Comparison of ENCODE assay signal across 2 cellular contexts in the genomic region with DNA sequence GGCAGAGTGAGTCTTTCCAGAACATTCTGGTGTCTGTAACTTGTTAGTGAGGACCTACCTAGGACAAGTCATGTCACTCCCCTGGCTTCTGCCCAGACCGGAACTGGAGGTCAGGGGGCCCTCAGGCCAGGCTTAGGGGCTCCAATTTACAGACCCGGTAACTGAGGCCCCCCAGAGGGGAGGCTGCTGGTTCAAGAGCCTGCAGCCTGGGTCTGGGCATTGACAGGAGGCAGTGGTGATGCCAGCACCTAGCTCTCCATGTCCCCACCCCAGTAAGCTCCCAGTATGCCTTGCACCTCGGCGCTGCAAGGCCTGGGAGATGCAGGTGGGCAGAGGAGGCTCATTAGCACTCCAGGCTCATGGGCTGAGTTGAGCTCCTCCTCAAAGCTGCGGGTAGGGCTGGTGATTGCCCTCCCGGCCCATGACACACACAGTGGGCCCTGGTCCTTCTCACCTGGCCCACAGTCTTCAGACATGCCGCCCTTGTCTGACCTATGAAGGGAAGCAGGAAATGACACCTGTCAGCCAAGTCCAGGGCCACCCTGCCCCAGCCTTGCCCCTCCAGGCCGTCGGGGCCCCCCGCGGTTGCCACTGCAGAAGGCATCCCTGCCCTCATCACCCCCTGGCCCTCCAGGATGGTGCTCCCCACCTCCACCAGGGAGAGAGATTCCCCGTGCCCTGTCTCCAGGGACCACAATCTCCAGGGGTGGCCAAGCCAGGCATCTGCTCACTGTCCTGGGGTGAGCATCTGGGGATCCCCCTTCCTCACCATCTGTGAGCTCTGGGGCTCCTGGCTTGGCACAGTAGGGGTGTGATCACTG.
TF ChIP-seq lines count a peak whose summit lies in the region.

No MANE protein-coding gene starts in this region.

TF ChIP-seq in K562, 482 proteins besides CTCF, POLR2A, EP300 and RAD21 (continues in another document):
- TF ChIP-seq ZNF79 (CRISPR knock-in tag; IDR thresholded peaks at IDR 0.05; ENCODE audit: low read depth), result no peak
- TF ChIP-seq SMARCE1 (IDR thresholded peaks at IDR 0.05), result no peak
- TF ChIP-seq, protein P1, sequence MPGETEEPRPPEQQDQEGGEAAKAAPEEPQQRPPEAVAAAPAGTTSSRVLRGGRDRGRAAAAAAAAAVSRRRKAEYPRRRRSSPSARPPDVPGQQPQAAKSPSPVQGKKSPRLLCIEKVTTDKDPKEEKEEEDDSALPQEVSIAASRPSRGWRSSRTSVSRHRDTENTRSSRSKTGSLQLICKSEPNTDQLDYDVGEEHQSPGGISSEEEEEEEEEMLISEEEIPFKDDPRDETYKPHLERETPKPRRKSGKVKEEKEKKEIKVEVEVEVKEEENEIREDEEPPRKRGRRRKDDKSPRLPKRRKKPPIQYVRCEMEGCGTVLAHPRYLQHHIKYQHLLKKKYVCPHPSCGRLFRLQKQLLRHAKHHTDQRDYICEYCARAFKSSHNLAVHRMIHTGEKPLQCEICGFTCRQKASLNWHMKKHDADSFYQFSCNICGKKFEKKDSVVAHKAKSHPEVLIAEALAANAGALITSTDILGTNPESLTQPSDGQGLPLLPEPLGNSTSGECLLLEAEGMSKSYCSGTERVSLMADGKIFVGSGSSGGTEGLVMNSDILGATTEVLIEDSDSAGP (CRISPR knock-in tag; IDR thresholded peaks at IDR 0.05), result no peak
- TF ChIP-seq, protein P2, sequence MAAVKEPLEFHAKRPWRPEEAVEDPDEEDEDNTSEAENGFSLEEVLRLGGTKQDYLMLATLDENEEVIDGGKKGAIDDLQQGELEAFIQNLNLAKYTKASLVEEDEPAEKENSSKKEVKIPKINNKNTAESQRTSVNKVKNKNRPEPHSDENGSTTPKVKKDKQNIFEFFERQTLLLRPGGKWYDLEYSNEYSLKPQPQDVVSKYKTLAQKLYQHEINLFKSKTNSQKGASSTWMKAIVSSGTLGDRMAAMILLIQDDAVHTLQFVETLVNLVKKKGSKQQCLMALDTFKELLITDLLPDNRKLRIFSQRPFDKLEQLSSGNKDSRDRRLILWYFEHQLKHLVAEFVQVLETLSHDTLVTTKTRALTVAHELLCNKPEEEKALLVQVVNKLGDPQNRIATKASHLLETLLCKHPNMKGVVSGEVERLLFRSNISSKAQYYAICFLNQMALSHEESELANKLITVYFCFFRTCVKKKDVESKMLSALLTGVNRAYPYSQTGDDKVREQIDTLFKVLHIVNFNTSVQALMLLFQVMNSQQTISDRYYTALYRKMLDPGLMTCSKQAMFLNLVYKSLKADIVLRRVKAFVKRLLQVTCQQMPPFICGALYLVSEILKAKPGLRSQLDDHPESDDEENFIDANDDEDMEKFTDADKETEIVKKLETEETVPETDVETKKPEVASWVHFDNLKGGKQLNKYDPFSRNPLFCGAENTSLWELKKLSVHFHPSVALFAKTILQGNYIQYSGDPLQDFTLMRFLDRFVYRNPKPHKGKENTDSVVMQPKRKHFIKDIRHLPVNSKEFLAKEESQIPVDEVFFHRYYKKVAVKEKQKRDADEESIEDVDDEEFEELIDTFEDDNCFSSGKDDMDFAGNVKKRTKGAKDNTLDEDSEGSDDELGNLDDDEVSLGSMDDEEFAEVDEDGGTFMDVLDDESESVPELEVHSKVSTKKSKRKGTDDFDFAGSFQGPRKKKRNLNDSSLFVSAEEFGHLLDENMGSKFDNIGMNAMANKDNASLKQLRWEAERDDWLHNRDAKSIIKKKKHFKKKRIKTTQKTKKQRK (IDR thresholded peaks at IDR 0.05; ENCODE audit: borderline replicate concordance, low read depth, low read length), result no peak
- no peak for TF ChIP-seq PTTG1 (tag; IDR thresholded peaks at IDR 0.05; ENCODE audit: low read depth)
- TF ChIP-seq ZNF589 (CRISPR knock-in tag; IDR thresholded peaks at IDR 0.05; ENCODE audit: low read depth), result no peak
- no peak for TF ChIP-seq ZNF133 (CRISPR knock-in tag; IDR thresholded peaks at IDR 0.05)
- no peak for TF ChIP-seq EZH2 (IDR thresholded peaks at IDR 0.05; ENCODE audit: borderline replicate concordance, low read depth, low read length)
- no peak for TF ChIP-seq ZNF224 (CRISPR knock-in tag; IDR thresholded peaks at IDR 0.05)
- no peak for TF ChIP-seq NONO (IDR thresholded peaks at IDR 0.05; ENCODE audit: low read depth in 2 of 2, low read length in 1 of 2)
- TF ChIP-seq TARDBP (IDR thresholded peaks at IDR 0.05), result no peak
- no peak for TF ChIP-seq ZC3H8 (IDR thresholded peaks at IDR 0.05)
- TF ChIP-seq MYNN (IDR thresholded peaks at IDR 0.05), result no peak
- TF ChIP-seq MYNN (CRISPR knock-in tag; IDR thresholded peaks at IDR 0.05), result no peak
- TF ChIP-seq PRMT5 (CRISPR knock-in tag; IDR thresholded peaks at IDR 0.05), result no peak
- TF ChIP-seq BRCA1 (IDR thresholded peaks at IDR 0.05), result no peak
- no peak for TF ChIP-seq BRCA1 (CRISPR knock-in tag; IDR thresholded peaks at IDR 0.05)
- TF ChIP-seq, protein P3, sequence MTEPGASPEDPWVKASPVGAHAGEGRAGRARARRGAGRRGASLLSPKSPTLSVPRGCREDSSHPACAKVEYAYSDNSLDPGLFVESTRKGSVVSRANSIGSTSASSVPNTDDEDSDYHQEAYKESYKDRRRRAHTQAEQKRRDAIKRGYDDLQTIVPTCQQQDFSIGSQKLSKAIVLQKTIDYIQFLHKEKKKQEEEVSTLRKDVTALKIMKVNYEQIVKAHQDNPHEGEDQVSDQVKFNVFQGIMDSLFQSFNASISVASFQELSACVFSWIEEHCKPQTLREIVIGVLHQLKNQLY (CRISPR knock-in tag; conservative IDR thresholded peaks at IDR 0.05), result no peak
- TF ChIP-seq, protein P4, sequence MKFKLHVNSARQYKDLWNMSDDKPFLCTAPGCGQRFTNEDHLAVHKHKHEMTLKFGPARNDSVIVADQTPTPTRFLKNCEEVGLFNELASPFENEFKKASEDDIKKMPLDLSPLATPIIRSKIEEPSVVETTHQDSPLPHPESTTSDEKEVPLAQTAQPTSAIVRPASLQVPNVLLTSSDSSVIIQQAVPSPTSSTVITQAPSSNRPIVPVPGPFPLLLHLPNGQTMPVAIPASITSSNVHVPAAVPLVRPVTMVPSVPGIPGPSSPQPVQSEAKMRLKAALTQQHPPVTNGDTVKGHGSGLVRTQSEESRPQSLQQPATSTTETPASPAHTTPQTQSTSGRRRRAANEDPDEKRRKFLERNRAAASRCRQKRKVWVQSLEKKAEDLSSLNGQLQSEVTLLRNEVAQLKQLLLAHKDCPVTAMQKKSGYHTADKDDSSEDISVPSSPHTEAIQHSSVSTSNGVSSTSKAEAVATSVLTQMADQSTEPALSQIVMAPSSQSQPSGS (CRISPR knock-in tag; IDR thresholded peaks at IDR 0.05), result no peak

TF ChIP-seq in H1, 55 proteins besides CTCF, POLR2A, EP300 and RAD21:
- TF ChIP-seq CBX8 (IDR thresholded peaks at IDR 0.05; ENCODE audit: borderline replicate concordance, low read depth, low read length) (no peak), HDAC6 (IDR thresholded peaks at IDR 0.05; ENCODE audit: low read depth, low read length) (no peak), SP2 (IDR thresholded peaks at IDR 0.05; ENCODE audit: low read length) (no peak)
- TF ChIP-seq, protein P5, sequence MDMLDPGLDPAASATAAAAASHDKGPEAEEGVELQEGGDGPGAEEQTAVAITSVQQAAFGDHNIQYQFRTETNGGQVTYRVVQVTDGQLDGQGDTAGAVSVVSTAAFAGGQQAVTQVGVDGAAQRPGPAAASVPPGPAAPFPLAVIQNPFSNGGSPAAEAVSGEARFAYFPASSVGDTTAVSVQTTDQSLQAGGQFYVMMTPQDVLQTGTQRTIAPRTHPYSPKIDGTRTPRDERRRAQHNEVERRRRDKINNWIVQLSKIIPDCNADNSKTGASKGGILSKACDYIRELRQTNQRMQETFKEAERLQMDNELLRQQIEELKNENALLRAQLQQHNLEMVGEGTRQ (IDR thresholded peaks at IDR 0.05; ENCODE audit: low read length), result no peak
- TF ChIP-seq, protein P6, sequence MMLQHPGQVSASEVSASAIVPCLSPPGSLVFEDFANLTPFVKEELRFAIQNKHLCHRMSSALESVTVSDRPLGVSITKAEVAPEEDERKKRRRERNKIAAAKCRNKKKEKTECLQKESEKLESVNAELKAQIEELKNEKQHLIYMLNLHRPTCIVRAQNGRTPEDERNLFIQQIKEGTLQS (IDR thresholded peaks at IDR 0.05; ENCODE audit: insufficient read depth, low read depth, low read length), result no peak
